ENCODE assay signal across 18 cellular contexts in the genomic region with DNA sequence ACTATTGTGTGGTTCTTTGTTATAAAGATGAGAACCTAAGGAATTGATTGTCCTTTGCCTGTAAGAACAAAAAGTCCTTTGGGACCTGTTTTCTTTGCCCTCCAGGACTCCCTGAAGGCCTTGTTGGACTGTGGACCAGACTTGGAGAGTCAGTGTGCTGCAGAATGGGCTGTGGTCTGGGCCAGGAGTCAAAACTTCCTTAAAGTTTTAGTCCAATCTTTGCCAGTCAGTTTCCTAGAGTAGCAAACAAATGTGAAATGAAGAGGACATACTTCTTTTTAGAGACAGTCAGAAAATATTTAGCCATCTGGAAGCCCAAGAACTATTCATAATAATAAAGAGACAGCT. TPM values are rescaled to one million over a fixed set of nuclear protein-coding genes. Genes with fewer than 3 reads are reported as not detected.
A peak's percentile ranks its signal among the peaks of the same experiment; 100 is the strongest.
DNase-seq lines count a peak whose midpoint lies in the region; ATAC-seq, FAIRE-seq and TF ChIP-seq lines count a peak whose summit lies in the region.
"Had no signal": no experiment of that assay in that cellular context is flagged by ENCODE, and none has a peak within 500 bp of the region (broad histone marks: within the 10 kb centered on the region; RNA-seq: fewer than 3 reads in every experiment).

No MANE protein-coding gene starts in this region.

- TF ChIP-seq CTCF in GM12878 (IDR thresholded peaks at IDR 0.05 in 2 of 3, conservative IDR thresholded peaks at IDR 0.05 in 1 of 3; ENCODE audit: control insufficient read depth in 2 of 3, extremely low read depth in 1 of 3, insufficient read depth in 1 of 3, low read depth in 3 of 3, low read length in 3 of 3) (no peak), transverse colon (IDR thresholded peaks at IDR 0.05) (no peak), gastrocnemius medialis (IDR thresholded peaks at IDR 0.05 in 4 of 5, conservative IDR thresholded peaks at IDR 0.05 in 1 of 5) (no peak)

- peak overlapping the region; percentile 71 for H3K4me2 ChIP-seq in GM12878 (ENCODE audit: control insufficient read depth, insufficient read depth)

- H3K4me1 ChIP-seq in GM12878 (ENCODE audit: control insufficient read depth, insufficient read depth, low read length) (peaks cover 43% of the 10 kb centered on the region), transverse colon (peaks cover 49 to 100% (median 83%) of the 10 kb centered on the region in 4 donors), gastrocnemius medialis (peaks cover 35 to 47% of the 10 kb centered on the region in 2 donors)

- ATAC-seq in GM12878 (no peak), gastrocnemius medialis (no peak), HG03025 (IDR thresholded peaks at IDR 0.05; ENCODE audit: low FRiP score, unreplicated experiment) (no peak)
- ATAC-seq: esophagus mucosa had no signal

- no peak for TF ChIP-seq RAD21 in GM12878 (IDR thresholded peaks at IDR 0.05; ENCODE audit: insufficient read depth, low read depth, low read length)

- H3K36me3 ChIP-seq in GM12878 (ENCODE audit: control insufficient read depth in 2 of 2, insufficient read depth in 2 of 2, low read length in 1 of 2), result no peaks in the 10 kb centered on the region
- H3K36me3 ChIP-seq in transverse colon, result no peaks in the 10 kb centered on the region
- H3K36me3 ChIP-seq in gastrocnemius medialis, result no peaks in the 10 kb centered on the region

- H3K4me3 ChIP-seq in GM12878, result peak overlapping the region; percentile 20; the same call in 1 of the 2 replicates
- H3K4me3 ChIP-seq in transverse colon, result no peak overlapping the region
- H3K4me3 ChIP-seq in gastrocnemius medialis, result no peak overlapping the region

- H3K27ac ChIP-seq in GM12878 (ENCODE audit: control insufficient read depth, insufficient read depth), result peak overlapping the region; percentile 76
- H3K27ac ChIP-seq in transverse colon, result peak overlapping the region; percentile 43 to 81 (median 60)
- peak overlapping the region in 1 of 4 donors; percentile 28 for H3K27ac ChIP-seq in gastrocnemius medialis
- H3K27ac ChIP-seq: 22Rv1 had no signal

- H3K27me3 ChIP-seq in GM12878 (replicated peaks in 1 of 2; ENCODE audit: control insufficient read depth in 2 of 2, insufficient read depth in 2 of 2, low read length in 1 of 2) (no peaks in the 10 kb centered on the region), transverse colon (no peaks in the 10 kb centered on the region), gastrocnemius medialis (no peaks in the 10 kb centered on the region)

- H3K79me2 ChIP-seq in GM12878 (ENCODE audit: control insufficient read depth, insufficient read depth, low read length), result peaks cover 63% of the 10 kb centered on the region

- POLR2A ChIA-PET in GM12878 (lab: Charles Lee), result no interaction called here

- RAD21 ChIA-PET in GM12878 (lab: Charles Lee; ENCODE audit: unreplicated experiment), result no interaction called here

- no peaks in the 10 kb centered on the region for H4K20me1 ChIP-seq in GM12878 (ENCODE audit: control insufficient read depth, insufficient read depth)

- in situ Hi-C loops in GM12878 (cut with MboI) (no loop called here), transverse colon (cut with MboI; ENCODE audit: low pct_ligation_motif_present in 1 of 4, low pct_unique_long_range_greater_than_20kb in 1 of 4, low sequenced_read_pairs in 3 of 4) (no loop called here), gastrocnemius medialis (cut with MboI; ENCODE audit: low sequenced_read_pairs in 4 of 4) (loop anchor here in 1 of 4 donors (10.0 kb wide), 1 partner anchor 62 kb away; no protein-coding TSS in a partner anchor)

- CTCF ChIA-PET in GM12878 (lab: Yijun Ruan, JAX), result interaction anchor here (2.4 kb wide), 1 partner anchor 17 kb away, joined by 6 read pairs; no protein-coding TSS in a partner anchor

- FAIRE-seq in GM12878 (lab: Jason Lieb, UNC), result no peak
- FAIRE-seq in H54 (lab: Jason Lieb, UNC), result no peak
- FAIRE-seq: keratinocyte had no signal

- H3K9ac ChIP-seq in GM12878 (ENCODE audit: control insufficient read depth, insufficient read depth, low read length), result peak overlapping the region; percentile 59

- H3K9me3 ChIP-seq in GM12878 (replicated peaks; ENCODE audit: control insufficient read depth, insufficient read depth, low read length) (no peaks in the 10 kb centered on the region), transverse colon (no peaks in the 10 kb centered on the region), gastrocnemius medialis (no peaks in the 10 kb centered on the region)

- DNase-seq in NCI-H82 (lab: John Stamatoyannopoulos, UW) (peak; percentile 30), NCI-H82 treated with DMSO at 0.1 percent for 48 hours (lab: John Stamatoyannopoulos, UW; ENCODE audit: unreplicated experiment) (no peak), GM12878 (ENCODE audit: low read depth, low spot score) (no peak), medulla oblongata (ENCODE audit: extremely low spot score) (peak; percentile 60), transverse colon (no peak), H54 (ENCODE audit: insufficient read length, low spot score) (no peak), gastrocnemius medialis (no peak)
- DNase-seq: activated effector memory CD4-positive, alpha-beta T cell treated with Interleukin-2 at 50 U/mL for 16 hours; anterior cingulate cortex; dermis blood vessel endothelial cell; DND-41; H9; head of caudate nucleus; T-helper 1 cell had no signal

- intact Hi-C loops in GM12878 (cut with micrococcal nuclease; ENCODE audit: unreplicated experiment) (no loop called here), transverse colon (cut with DNase I; ENCODE audit: low total_unique reads) (no loop called here), gastrocnemius medialis (cut with DNase I; ENCODE audit: low total_unique reads) (loop anchor here (5.0 kb wide), 1 partner anchor 50 kb away; no protein-coding TSS in a partner anchor)

- SMC1A ChIA-PET in GM12878 (lab: Charles Lee; ENCODE audit: uncharacterized antibody, unreplicated experiment), result no interaction called here

- H2AFZ ChIP-seq in GM12878 (ENCODE audit: control insufficient read depth, low read depth, low read length), result no peak overlapping the region

- TF ChIP-seq POLR2A in GM12878 (IDR thresholded peaks at IDR 0.05; ENCODE audit: low read depth, low read length) (no peak), transverse colon (IDR thresholded peaks at IDR 0.05) (no peak), H54 (IDR thresholded peaks at IDR 0.05; ENCODE audit: low read depth, low read length) (no peak), gastrocnemius medialis (IDR thresholded peaks at IDR 0.05) (no peak)

- TF ChIP-seq EP300 in GM12878 (IDR thresholded peaks at IDR 0.05; ENCODE audit: borderline replicate concordance in 1 of 2, control insufficient read depth in 1 of 2, low read depth in 2 of 2, low read length in 2 of 2) (no peak), transverse colon (IDR thresholded peaks at IDR 0.05; ENCODE audit: low read depth) (no peak)

- BruUV-seq in GM12878 (replicated peaks; lab: Mats Ljungman, UMichigan), result no TSS peak

TF ChIP-seq in GM12878, 131 proteins besides CTCF, POLR2A, EP300 and RAD21 (continues in another document):
- 0 out of 2 replicates have a peak, but pooled peaks have one; percentile 12 for TF ChIP-seq NFIC (IDR thresholded peaks at IDR 0.05; ENCODE audit: low read depth, low read length)
- TF ChIP-seq RAD51 (IDR thresholded peaks at IDR 0.05), result no peak
- TF ChIP-seq ZNF687 (IDR thresholded peaks at IDR 0.05), result no peak
- no peak for TF ChIP-seq ZNF622 (IDR thresholded peaks at IDR 0.05)
- TF ChIP-seq NFXL1 (IDR thresholded peaks at IDR 0.05; ENCODE audit: borderline replicate concordance), result no peak

RNA-seq across cellular contexts. Expression of gene PDE8A, which starts 45.4 kb away (rescaled TPM):
- 284 and 339 TPM in 2 replicates for total RNA-seq in GM12878 (2013; cell fraction: nucleolus; rRNA removed)
- total RNA-seq in GM12878 (2014; rRNA removed) (26.2 and 37.3 TPM in 2 replicates), GM12878 (2014; rRNA removed; fragmentation: Illumina TruSeq; extraction: Trizol) (28.3 and 29.1 TPM in 2 replicates), GM12878 (2021) (26.8 and 28.4 TPM in 2 replicates), transverse colon (100 to 1,000 TPM; 115 to 188 (median 165) TPM), gastrocnemius medialis (10 to 100 TPM in 3 of 4 donors, 1 to 10 TPM in 1; 6.3 to 20.6 (median 13.9) TPM)
- 21.8 TPM for polyA plus RNA-seq in GM12878 (2011; ENCODE audit: low read depth)
- polyA plus RNA-seq in GM12878 (2011; rRNA removed) (69.2 and 83.5 TPM in 2 replicates), GM12878 (2014; fragmentation: Illumina TruSeq; extraction: Trizol) (33.9 and 51.0 TPM in 2 replicates), GM12878 (2014; fragmentation: Nextera tagmentation; extraction: Ambion mirVana) (1 to 10 TPM; 6.7 to 9.9 TPM), GM12878 (2014; rRNA removed) (31.1 and 39.9 TPM in 2 replicates), GM12878 (2016; fragmentation: Nextera tagmentation; extraction: Ambion mirVana) (10 to 100 TPM; 12.0 to 14.8 TPM)
- 30.3 and 31.9 TPM in 2 replicates for polyA plus RNA-seq in GM12878 (2011; cell fraction: cytosol; rRNA removed)
- polyA plus RNA-seq in GM12878 (2011; cell fraction: nucleus; rRNA removed), result 137 and 139 TPM in 2 replicates
- polyA plus RNA-seq in GM12878 (2012), result 21.2 and 25.2 TPM in 2 replicates
- polyA minus RNA-seq in GM12878 (2011; rRNA and poly(A)+ RNA removed), result 55.1 and 82.7 TPM in 2 replicates
- polyA minus RNA-seq in GM12878 (2011; cell fraction: cytosol; rRNA and poly(A)+ RNA removed), result 17.4 and 24.4 TPM in 2 replicates
- polyA minus RNA-seq in GM12878 (2011; cell fraction: nucleus; rRNA and poly(A)+ RNA removed), result 46.2 and 60.8 TPM in 2 replicates

Comparison
In these comparisons a context has a peak if more than half of its experiments do, and no peak if none do; other contexts are left out.
1. DNase-seq: peak in NCI-H82 (single experiment) and medulla oblongata (single experiment); none in NCI-H82 treated with DMSO at 0.1 percent for 48 hours (single experiment), GM12878 (single experiment), transverse colon (single experiment), H54 (single experiment) and gastrocnemius medialis (0 of 2).